In genomic region chr6:108767418-108768175, GRCh38 we compare ENCODE assay signal across 1 cellular context.
TF ChIP-seq lines count a peak whose summit lies in the region.

No MANE protein-coding gene starts in this region.

TF ChIP-seq in H1, 55 proteins besides CTCF, POLR2A, EP300 and RAD21:
- TF ChIP-seq SUZ12 (IDR thresholded peaks at IDR 0.05; ENCODE audit: low read length) (no peak), TAF7 (optimal IDR thresholded peaks at IDR 0.05; ENCODE audit: borderline replicate concordance, low read depth, low read length) (no peak), JUN (IDR thresholded peaks at IDR 0.05; ENCODE audit: low read depth, low read length) (no peak), CEBPB (IDR thresholded peaks at IDR 0.05; ENCODE audit: low read depth, low read length) (no peak), MAFK (IDR thresholded peaks at IDR 0.05; ENCODE audit: low read depth, low read length) (no peak), RBBP5 (IDR thresholded peaks at IDR 0.05; ENCODE audit: borderline replicate concordance, low read depth, low read length) (no peak), GABPA (IDR thresholded peaks at IDR 0.05; ENCODE audit: borderline replicate concordance, insufficient read depth, low read length) (no peak), HDAC6 (IDR thresholded peaks at IDR 0.05; ENCODE audit: low read depth, low read length) (no peak), CHD7 (IDR thresholded peaks at IDR 0.05; ENCODE audit: insufficient replicate concordance, low read length) (no peak), POLR2AphosphoS5 (IDR thresholded peaks at IDR 0.05; ENCODE audit: low read depth, low read length) (no peak), RFX5 (IDR thresholded peaks at IDR 0.05; ENCODE audit: borderline replicate concordance, low read depth, low read length) (no peak), GTF2F1 (IDR thresholded peaks at IDR 0.05; ENCODE audit: borderline replicate concordance, low read depth, low read length) (no peak), CHD2 (IDR thresholded peaks at IDR 0.05; ENCODE audit: low read length) (no peak), CBX5 (IDR thresholded peaks at IDR 0.05; ENCODE audit: low read depth, low read length) (no peak), BACH1 (IDR thresholded peaks at IDR 0.05; ENCODE audit: low read length) (no peak)
